Comparison of ENCODE assay signal across 23 cellular contexts in the genomic region with DNA sequence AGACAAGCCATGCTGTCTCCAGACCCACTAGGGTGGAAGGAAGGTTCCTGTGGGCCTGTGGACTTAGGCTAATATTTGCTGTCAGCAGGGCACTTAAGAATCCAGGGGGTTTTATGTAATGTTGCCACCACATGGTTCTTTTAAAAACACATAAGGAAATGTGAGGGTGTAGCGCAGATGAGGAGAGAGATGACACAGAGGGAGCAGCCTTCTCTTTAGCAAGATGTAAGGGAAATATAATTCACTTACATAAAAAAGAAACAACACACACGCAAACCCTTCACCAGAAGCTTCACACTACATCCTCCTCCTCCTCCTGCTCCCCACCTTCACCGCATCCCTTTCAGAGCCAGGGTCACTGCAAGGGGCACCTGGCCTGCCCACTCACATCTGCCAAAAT. TPM values are rescaled to one million over a fixed set of nuclear protein-coding genes. Genes with fewer than 3 reads are reported as not detected.
DNase-seq lines count a peak whose midpoint lies in the region; ATAC-seq and TF ChIP-seq lines count a peak whose summit lies in the region.
"Had no signal": no experiment of that assay in that cellular context is flagged by ENCODE, and none has a peak within 500 bp of the region (broad histone marks: within the 10 kb centered on the region; RNA-seq: fewer than 3 reads in every experiment).

No MANE protein-coding gene starts in this region.

- peaks cover 10% of the 10 kb centered on the region for H3K4me1 ChIP-seq in SJSA1 (replicated peaks)
- H3K4me1 ChIP-seq in mucosa of descending colon (ENCODE audit: low read depth): no peaks in the 10 kb centered on the region
- H3K4me1 ChIP-seq: A549, BE2C had no signal

- H3K27ac ChIP-seq in SJSA1: no peak overlapping the region
- peak overlapping the region; percentile 65 for H3K27ac ChIP-seq in caudate nucleus (ENCODE audit: low read depth, low read length)
- H3K27ac ChIP-seq: A549; BLaER1 treated with 17β-estradiol and CSF1 and Interleukin-3, amounts not matched to agents 10 nM and 100 nM had no signal

- H3K36me3 ChIP-seq in SJSA1 (peaks cover 2% of the 10 kb centered on the region), mucosa of descending colon (ENCODE audit: low read depth) (no peaks in the 10 kb centered on the region)
- H3K36me3 ChIP-seq: BLaER1 treated with 17β-estradiol and CSF1 and Interleukin-3, amounts not matched to agents 10 nM and 100 nM; HAP-1 had no signal

- H3K27me3 ChIP-seq in SJSA1 (replicated peaks): peaks cover 44% of the 10 kb centered on the region
- H3K27me3 ChIP-seq: BE2C had no signal

- DNase-seq in SJSA1 (ENCODE audit: low read depth in 1 of 2, low spot score in 2 of 2): peak; percentile 77 to 81
- DNase-seq in caudate nucleus (lab: John Stamatoyannopoulos, UW): peak in 4 of 61 donors; percentile 16 to 70 (median 28)
- peak; percentile 42 for DNase-seq in inferior parietal cortex (ENCODE audit: extremely low spot score)
- peak; percentile 59 for DNase-seq in putamen (ENCODE audit: low spot score)
- no peak for DNase-seq in mucosa of descending colon
- DNase-seq in NCI-H146 treated with DMSO at 0.1 percent for 48 hours (lab: John Stamatoyannopoulos, UW; ENCODE audit: unreplicated experiment): no peak
- DNase-seq: 8988T; ACHN; AML-193; BE2C; CD4-positive, alpha-beta T cell; CD8-positive, alpha-beta memory T cell; DMS 273 treated with DMSO at 0.1 percent for 48 hours; DMS79; EL; GDM1; GOT3; HFFc6 had no signal

- H3K4me3 ChIP-seq in SJSA1 (no peak overlapping the region), mucosa of descending colon (no peak overlapping the region)
- H3K4me3 ChIP-seq: A549; BLaER1 treated with 17β-estradiol and CSF1 and Interleukin-3, amounts not matched to agents 10 nM and 100 nM; GM12878; HAP-1 had no signal

- H3K9me3 ChIP-seq in SJSA1 (replicated peaks): 0 out of 2 replicates have a peak, but pooled peaks cover under 1% of the 10 kb centered on the region
- H3K9me3 ChIP-seq in mucosa of descending colon: no peaks in the 10 kb centered on the region
- H3K9me3 ChIP-seq: A549; BE2C; BLaER1 treated with 17β-estradiol and CSF1 and Interleukin-3, amounts not matched to agents 10 nM and 100 nM had no signal

- TF ChIP-seq CTCF in mucosa of descending colon (IDR thresholded peaks at IDR 0.05): no peak

- intact Hi-C loops in mucosa of descending colon (cut with DNase I, micrococcal nuclease): no loop called here

- ATAC-seq in mucosa of descending colon (no peak), GM18867 (IDR thresholded peaks at IDR 0.05; ENCODE audit: unreplicated experiment) (no peak)
- ATAC-seq: A549, GM12878 had no signal

RNA-seq across cellular contexts. Expression of a gene that starts 4.9 kb away (rescaled TPM):
- 544 and 654 TPM in 2 replicates for total RNA-seq in SJSA1 (2014; rRNA removed; shearing (Covaris generic))
- 10 to 100 TPM; 39.0 to 55.5 (median 54.2) TPM for total RNA-seq in mucosa of descending colon

RNA-seq across cellular contexts. Expression of a gene that starts 18.5 kb away (rescaled TPM):
- 187 and 286 TPM in 2 replicates for total RNA-seq in SJSA1 (2014; rRNA removed; shearing (Covaris generic))
- 10 to 100 TPM in 1 of 3 donors, 1 to 10 TPM in 2; 4.3 to 65.5 (median 7.0) TPM for total RNA-seq in mucosa of descending colon

RNA-seq across cellular contexts. Expression of a gene that starts 25.1 kb away (rescaled TPM):
- 107 and 145 TPM in 2 replicates for total RNA-seq in SJSA1 (2014; rRNA removed; shearing (Covaris generic))
- 100 to 1,000 TPM in 1 of 3 donors, 10 to 100 TPM in 1, 1 to 10 TPM in 1; 5.0 to 129 (median 11.0) TPM for total RNA-seq in mucosa of descending colon

RNA-seq across cellular contexts. Expression of a gene that starts 36.3 kb away (rescaled TPM):
- total RNA-seq in SJSA1 (2014; rRNA removed; shearing (Covaris generic)): 2.1 and 2.8 TPM in 2 replicates
- 1 to 10 TPM in 2 of 3 donors, under 1 TPM in 1; 0.61 to 9.1 (median 1.2) TPM for total RNA-seq in mucosa of descending colon

RNA-seq across cellular contexts. Expression of a gene that starts 39.1 kb away (rescaled TPM):
- 3,855 and 4,325 TPM in 2 replicates for total RNA-seq in SJSA1 (2014; rRNA removed; shearing (Covaris generic))
- 100 to 1,000 TPM; 138 to 140 (median 140) TPM for total RNA-seq in mucosa of descending colon

Comparison
In these comparisons a context has a peak if more than half of its experiments do, and no peak if none do; other contexts are left out.
1. DNase-seq: peak in SJSA1 (2 of 2), inferior parietal cortex (single experiment) and putamen (single experiment); none in mucosa of descending colon (0 of 3) and NCI-H146 treated with DMSO at 0.1 percent for 48 hours (single experiment).